14 cellular contexts compared by ENCODE assay signal in the genomic region with DNA sequence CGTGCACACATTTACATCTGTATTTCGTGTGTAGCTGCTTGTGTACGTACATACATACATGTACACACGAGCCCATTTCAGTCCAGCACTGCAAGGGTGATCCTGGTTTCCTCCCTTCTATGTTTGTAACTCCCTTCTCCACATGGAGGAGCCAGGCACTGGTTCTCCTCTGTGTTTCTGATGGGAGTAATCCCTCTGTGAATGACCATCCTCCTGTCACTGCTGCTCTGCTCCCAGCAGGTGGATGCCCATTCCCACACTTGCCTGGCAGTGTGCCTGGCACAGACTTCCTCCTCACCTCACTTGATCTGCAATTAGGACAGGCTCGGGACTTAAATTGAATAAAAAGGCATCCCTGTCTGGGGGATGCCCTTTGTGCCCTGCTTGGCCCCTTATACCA. TPM values are rescaled to one million over a fixed set of nuclear protein-coding genes. Genes with fewer than 3 reads are reported as not detected.
DNase-seq lines count a peak whose midpoint lies in the region; ATAC-seq and TF ChIP-seq lines count a peak whose summit lies in the region.
"Had no signal": no experiment of that assay in that cellular context is flagged by ENCODE, and none has a peak within 500 bp of the region (broad histone marks: within the 10 kb centered on the region; RNA-seq: fewer than 3 reads in every experiment).

No MANE protein-coding gene starts in this region.

- no peak for TF ChIP-seq CTCF in glutamatergic neuron (IDR thresholded peaks at IDR 0.05; ENCODE audit: partially characterized antibody, unreplicated experiment)

- H3K27ac Mint-ChIP-seq in activated T-cell treated with anti-CD3 and anti-CD28 coated beads, Interleukin-2, amount 50 U/mL, for 24 hours, result peak overlapping the region; percentile 82
- H3K27ac Mint-ChIP-seq in activated CD4-positive, alpha-beta memory T cell treated with anti-CD3 and anti-CD28 coated beads for 36 hours, result peak overlapping the region; percentile 38
- H3K27ac Mint-ChIP-seq in glutamatergic neuron (ENCODE audit: unreplicated experiment), result no peak overlapping the region
- H3K27ac Mint-ChIP-seq: activated B cell treated with CpG ODN at 0.5 μM for 24 hours had no signal

- H3K27me3 Mint-ChIP-seq in activated T-cell treated with anti-CD3 and anti-CD28 coated beads, Interleukin-2, amount 50 U/mL, for 24 hours, result no peaks in the 10 kb centered on the region
- H3K27me3 Mint-ChIP-seq in activated CD4-positive, alpha-beta memory T cell treated with anti-CD3 and anti-CD28 coated beads for 36 hours, result no peaks in the 10 kb centered on the region
- H3K27me3 Mint-ChIP-seq in glutamatergic neuron (ENCODE audit: unreplicated experiment), result peaks cover 3% of the 10 kb centered on the region
- H3K27me3 Mint-ChIP-seq: activated B cell treated with CpG ODN at 0.5 μM for 24 hours had no signal

- peaks cover 87% of the 10 kb centered on the region for H3K36me3 Mint-ChIP-seq in activated T-cell treated with anti-CD3 and anti-CD28 coated beads, Interleukin-2, amount 50 U/mL, for 24 hours (ENCODE audit: low read depth)
- peaks cover 21% of the 10 kb centered on the region for H3K36me3 Mint-ChIP-seq in activated CD4-positive, alpha-beta memory T cell treated with anti-CD3 and anti-CD28 coated beads for 36 hours
- peaks cover 4% of the 10 kb centered on the region for H3K36me3 Mint-ChIP-seq in glutamatergic neuron (ENCODE audit: unreplicated experiment)

- POLR2A ChIA-PET in activated CD4-positive, alpha-beta memory T cell treated with anti-CD3 and anti-CD28 coated beads for 36 hours (lab: Charles Lee), result no interaction called here

- H3K4me3 Mint-ChIP-seq in activated T-cell treated with anti-CD3 and anti-CD28 coated beads, Interleukin-2, amount 50 U/mL, for 24 hours, result no peak overlapping the region
- H3K4me3 Mint-ChIP-seq in activated CD4-positive, alpha-beta memory T cell treated with anti-CD3 and anti-CD28 coated beads for 36 hours, result no peak overlapping the region
- H3K4me3 Mint-ChIP-seq in glutamatergic neuron (ENCODE audit: unreplicated experiment), result peak overlapping the region; percentile 4
- H3K4me3 Mint-ChIP-seq: activated B cell treated with CpG ODN at 0.5 μM for 24 hours had no signal

- no peaks in the 10 kb centered on the region for H3K9me3 Mint-ChIP-seq in activated T-cell treated with anti-CD3 and anti-CD28 coated beads, Interleukin-2, amount 50 U/mL, for 24 hours
- no peaks in the 10 kb centered on the region for H3K9me3 Mint-ChIP-seq in activated CD4-positive, alpha-beta memory T cell treated with anti-CD3 and anti-CD28 coated beads for 36 hours
- peaks cover 7% of the 10 kb centered on the region for H3K9me3 Mint-ChIP-seq in glutamatergic neuron (ENCODE audit: unreplicated experiment)
- H3K9me3 Mint-ChIP-seq: activated B cell treated with CpG ODN at 0.5 μM for 24 hours had no signal

- CTCF ChIA-PET in activated CD4-positive, alpha-beta memory T cell treated with anti-CD3 and anti-CD28 coated beads for 36 hours (lab: Charles Lee), result no interaction called here

- DNase-seq in activated T-cell treated with anti-CD3 and anti-CD28 coated beads, Interleukin-2, amount 50 U/mL, for 24 hours, result no peak
- no peak for DNase-seq in activated T-cell treated with anti-CD3 and anti-CD28 coated beads, Interleukin-2, amount 50 U/mL, for 48 hours
- DNase-seq in activated CD4-positive, alpha-beta memory T cell treated with anti-CD3 and anti-CD28 coated beads for 36 hours, result no peak
- no peak for DNase-seq in glutamatergic neuron
- DNase-seq: activated B cell treated with CpG ODN at 0.5 μM for 24 hours, gastrocnemius medialis, GDM1, left cardiac atrium, Right ventricle myocardium superior, uterus had no signal

- peaks cover 17% of the 10 kb centered on the region for H3K4me1 Mint-ChIP-seq in activated T-cell treated with anti-CD3 and anti-CD28 coated beads, Interleukin-2, amount 50 U/mL, for 24 hours (ENCODE audit: low read depth)
- peaks cover 17% of the 10 kb centered on the region for H3K4me1 Mint-ChIP-seq in activated CD4-positive, alpha-beta memory T cell treated with anti-CD3 and anti-CD28 coated beads for 36 hours (ENCODE audit: low read depth)
- peaks cover 34% of the 10 kb centered on the region for H3K4me1 Mint-ChIP-seq in glutamatergic neuron (ENCODE audit: low read depth, unreplicated experiment)

- no peak for ATAC-seq in GM19463 (IDR thresholded peaks at IDR 0.05; ENCODE audit: unreplicated experiment)
- ATAC-seq in GM18870 (IDR thresholded peaks at IDR 0.05; ENCODE audit: unreplicated experiment), result no peak
- no peak for ATAC-seq in HG02938 (IDR thresholded peaks at IDR 0.05; ENCODE audit: unreplicated experiment)
- ATAC-seq: gastrocnemius medialis, left cardiac atrium had no signal

- intact Hi-C loops in activated CD4-positive, alpha-beta memory T cell treated with anti-CD3 and anti-CD28 coated beads for 36 hours (cut with micrococcal nuclease), result no loop called here

- H3K27ac ChIP-seq in temporal lobe (ENCODE audit: low read depth, low read length), result peak overlapping the region; percentile 97
- H3K27ac ChIP-seq: uterus had no signal

RNA-seq across cellular contexts. Expression of a gene that starts 37.1 kb away (rescaled TPM):
- total RNA-seq in activated CD4-positive, alpha-beta memory T cell treated with anti-CD3 and anti-CD28 coated beads for 36 hours, result 10 to 100 TPM; 46.1 to 50.5 TPM
- total RNA-seq in glutamatergic neuron (ENCODE audit: unreplicated experiment) (48.4 TPM), temporal lobe (16.2 TPM)

RNA-seq across cellular contexts. Expression of a gene that starts 58.0 kb away (rescaled TPM):
- 10 to 100 TPM; 38.5 to 39.8 TPM for total RNA-seq in activated CD4-positive, alpha-beta memory T cell treated with anti-CD3 and anti-CD28 coated beads for 36 hours
- total RNA-seq in glutamatergic neuron (ENCODE audit: unreplicated experiment) (22.1 TPM), temporal lobe (9.6 TPM)
